In the genomic region with DNA sequence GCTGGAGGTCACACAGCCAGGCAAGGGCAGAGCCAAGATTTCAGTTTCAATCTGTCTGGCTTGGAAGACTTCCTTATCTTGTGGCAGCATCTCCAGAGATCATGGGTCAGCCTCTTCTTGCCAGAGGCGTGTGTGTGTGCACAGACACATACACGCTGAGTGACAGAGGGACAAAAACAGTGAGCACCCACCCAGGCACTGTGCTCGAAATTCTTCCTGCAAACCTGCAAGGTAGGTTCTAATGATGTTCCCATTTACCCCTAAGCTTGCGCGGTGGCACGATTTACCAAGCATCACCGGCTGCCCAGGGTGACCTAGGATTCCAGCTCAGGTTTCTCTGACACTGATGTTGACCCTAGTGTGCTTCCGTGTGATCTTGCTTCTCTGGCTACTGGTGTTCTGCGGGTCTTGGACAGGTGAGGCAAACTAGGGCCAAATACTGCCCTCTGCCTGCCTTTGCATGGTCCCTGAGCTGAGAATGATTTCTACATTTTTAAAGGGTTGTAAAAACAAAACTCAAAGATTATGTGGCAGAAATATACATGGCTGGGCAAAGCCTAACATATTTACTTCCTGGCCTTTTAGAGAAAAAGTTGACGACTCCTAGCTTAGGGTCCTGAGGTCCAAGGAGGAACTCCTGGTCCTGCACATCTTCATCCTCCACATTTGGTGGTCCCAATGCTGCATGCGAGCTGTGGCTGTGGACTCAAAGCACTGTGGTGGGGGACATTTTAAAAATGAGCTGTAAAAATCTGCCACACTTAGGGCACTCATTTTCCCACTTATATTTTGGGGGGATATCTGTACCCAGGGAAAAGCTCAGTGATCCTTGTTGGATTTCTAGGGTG, we compare ENCODE assay signal across 7 cellular contexts.
DNase-seq lines count a peak whose midpoint lies in the region; ATAC-seq, FAIRE-seq and TF ChIP-seq lines count a peak whose summit lies in the region.

No MANE protein-coding gene starts in this region.

- no peaks in the 10 kb centered on the region for H3K9me3 Mint-ChIP-seq in dendritic cell treated with granulocyte-macrophage colony-stimulating factor and Interleukin-4, amounts not matched to agents 40 ng/mL and 50 ng/mL, for 4 days
- H3K9me3 Mint-ChIP-seq in nephron: peaks cover 11% of the 10 kb centered on the region

- peaks cover 4% of the 10 kb centered on the region for H3K36me3 Mint-ChIP-seq in dendritic cell treated with granulocyte-macrophage colony-stimulating factor and Interleukin-4, amounts not matched to agents 40 ng/mL and 50 ng/mL, for 4 days (ENCODE audit: low read depth)
- H3K36me3 Mint-ChIP-seq in nephron (ENCODE audit: low read depth): peaks cover 3% of the 10 kb centered on the region

- no peak for TF ChIP-seq POLR2A in GM12891 (IDR thresholded peaks at IDR 0.05; ENCODE audit: low read depth, low read length)

- DNase-seq in GM12891 (ENCODE audit: insufficient read length, low spot score) (no peak), NCI-H510A treated with DMSO at 0.1 percent for 48 hours (lab: John Stamatoyannopoulos, UW) (peak; percentile 32), SHP77 (lab: John Stamatoyannopoulos, UW) (no peak)
- DNase-seq in activated CD4-positive, alpha-beta T cell treated with anti-CD3 and anti-CD28 coated beads for 1 hour: no peak

- ATAC-seq in GM18498 (IDR thresholded peaks at IDR 0.05; ENCODE audit: unreplicated experiment): no peak

- TF ChIP-seq CTCF in nephron (IDR thresholded peaks at IDR 0.05; ENCODE audit: unreplicated experiment in 3 of 3): peak in 1 of 3 experiments; percentile 44

- peak overlapping the region; percentile 84 for H3K4me3 Mint-ChIP-seq in dendritic cell treated with granulocyte-macrophage colony-stimulating factor and Interleukin-4, amounts not matched to agents 40 ng/mL and 50 ng/mL, for 4 days
- H3K4me3 Mint-ChIP-seq in nephron: peak overlapping the region; percentile 82 to 86 (median 84)

- H3K4me1 Mint-ChIP-seq in dendritic cell treated with granulocyte-macrophage colony-stimulating factor and Interleukin-4, amounts not matched to agents 40 ng/mL and 50 ng/mL, for 4 days (ENCODE audit: low read depth): peaks cover 61% of the 10 kb centered on the region
- peaks cover 49% of the 10 kb centered on the region for H3K4me1 Mint-ChIP-seq in nephron

- H3K27me3 Mint-ChIP-seq in dendritic cell treated with granulocyte-macrophage colony-stimulating factor and Interleukin-4, amounts not matched to agents 40 ng/mL and 50 ng/mL, for 4 days: peaks cover 19% of the 10 kb centered on the region
- H3K27me3 Mint-ChIP-seq in nephron (ENCODE audit: low read depth): peaks cover 8% of the 10 kb centered on the region

- intact Hi-C loops in dendritic cell treated with granulocyte-macrophage colony-stimulating factor and Interleukin-4, amounts not matched to agents 40 ng/mL and 50 ng/mL, for 4 days (cut with micrococcal nuclease): loop anchor here (5.0 kb wide), 1 partner anchor 45 kb away; no protein-coding TSS in a partner anchor

- peak overlapping the region; percentile 97 for H3K27ac Mint-ChIP-seq in dendritic cell treated with granulocyte-macrophage colony-stimulating factor and Interleukin-4, amounts not matched to agents 40 ng/mL and 50 ng/mL, for 4 days
- peak overlapping the region; percentile 92 to 95 (median 94) for H3K27ac Mint-ChIP-seq in nephron

- peak; percentile 38 for FAIRE-seq in GM12891 (lab: Jason Lieb, UNC)

TF ChIP-seq in GM12891, 5 proteins besides CTCF, POLR2A, EP300 and RAD21:
- TF ChIP-seq POLR2AphosphoS5 (IDR thresholded peaks at IDR 0.05; ENCODE audit: low read depth, low read length): no peak
- no peak for TF ChIP-seq TAF1 (IDR thresholded peaks at IDR 0.05; ENCODE audit: low read depth, low read length)
- no peak for TF ChIP-seq SPI1 (IDR thresholded peaks at IDR 0.05; ENCODE audit: low read depth, low read length)
- TF ChIP-seq PAX5 (IDR thresholded peaks at IDR 0.05; ENCODE audit: insufficient read depth, low read length, severe bottlenecking): no peak
- TF ChIP-seq POU2F2 (IDR thresholded peaks at IDR 0.05; ENCODE audit: low read depth, low read length): no peak
